Comparison of ENCODE assay signal across 1 cellular context in the genomic region with DNA sequence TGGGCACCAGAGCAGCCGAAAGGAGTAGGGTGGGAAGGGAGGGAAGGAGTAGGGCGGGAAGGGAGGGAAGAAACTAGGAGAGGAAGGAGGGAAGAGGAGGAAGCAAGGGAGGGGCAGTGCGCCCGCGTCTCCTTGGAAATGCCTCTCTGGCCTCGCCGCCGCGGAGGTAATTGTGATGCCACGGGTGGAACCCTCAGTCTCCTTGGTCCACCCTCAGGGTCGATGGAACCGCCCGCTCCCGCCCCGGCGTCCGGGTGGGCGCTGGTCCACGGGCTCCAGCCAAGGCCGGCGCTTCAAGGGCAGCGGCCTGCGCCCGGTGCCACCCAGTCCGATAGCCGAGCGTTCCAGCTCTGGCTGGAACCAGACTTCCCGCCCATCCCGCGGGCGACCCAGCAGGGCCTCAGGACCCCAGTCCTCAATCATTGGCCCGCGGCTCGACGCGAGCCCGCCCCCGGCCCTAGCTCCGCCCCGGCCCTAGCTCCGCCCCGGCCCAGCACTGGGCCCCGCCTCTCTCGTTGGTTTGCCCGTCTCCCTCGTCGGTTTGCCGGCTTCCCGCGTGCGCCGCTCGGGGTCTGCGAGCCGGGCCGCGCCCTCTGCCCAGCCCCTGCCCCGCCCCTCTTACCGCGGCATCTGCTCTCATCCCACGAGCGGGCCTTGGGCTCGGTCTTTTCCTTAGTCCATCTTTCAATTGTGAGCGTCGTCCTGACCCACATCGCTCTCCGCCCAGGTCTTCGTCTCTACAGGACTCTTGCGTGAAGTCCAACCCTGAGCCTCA.
TF ChIP-seq lines count a peak whose summit lies in the region.

No MANE protein-coding gene starts in this region.

TF ChIP-seq in HepG2, 621 proteins besides CTCF, POLR2A, EP300 and RAD21 (continued from another document and continues in another):
- TF ChIP-seq, protein P1, sequence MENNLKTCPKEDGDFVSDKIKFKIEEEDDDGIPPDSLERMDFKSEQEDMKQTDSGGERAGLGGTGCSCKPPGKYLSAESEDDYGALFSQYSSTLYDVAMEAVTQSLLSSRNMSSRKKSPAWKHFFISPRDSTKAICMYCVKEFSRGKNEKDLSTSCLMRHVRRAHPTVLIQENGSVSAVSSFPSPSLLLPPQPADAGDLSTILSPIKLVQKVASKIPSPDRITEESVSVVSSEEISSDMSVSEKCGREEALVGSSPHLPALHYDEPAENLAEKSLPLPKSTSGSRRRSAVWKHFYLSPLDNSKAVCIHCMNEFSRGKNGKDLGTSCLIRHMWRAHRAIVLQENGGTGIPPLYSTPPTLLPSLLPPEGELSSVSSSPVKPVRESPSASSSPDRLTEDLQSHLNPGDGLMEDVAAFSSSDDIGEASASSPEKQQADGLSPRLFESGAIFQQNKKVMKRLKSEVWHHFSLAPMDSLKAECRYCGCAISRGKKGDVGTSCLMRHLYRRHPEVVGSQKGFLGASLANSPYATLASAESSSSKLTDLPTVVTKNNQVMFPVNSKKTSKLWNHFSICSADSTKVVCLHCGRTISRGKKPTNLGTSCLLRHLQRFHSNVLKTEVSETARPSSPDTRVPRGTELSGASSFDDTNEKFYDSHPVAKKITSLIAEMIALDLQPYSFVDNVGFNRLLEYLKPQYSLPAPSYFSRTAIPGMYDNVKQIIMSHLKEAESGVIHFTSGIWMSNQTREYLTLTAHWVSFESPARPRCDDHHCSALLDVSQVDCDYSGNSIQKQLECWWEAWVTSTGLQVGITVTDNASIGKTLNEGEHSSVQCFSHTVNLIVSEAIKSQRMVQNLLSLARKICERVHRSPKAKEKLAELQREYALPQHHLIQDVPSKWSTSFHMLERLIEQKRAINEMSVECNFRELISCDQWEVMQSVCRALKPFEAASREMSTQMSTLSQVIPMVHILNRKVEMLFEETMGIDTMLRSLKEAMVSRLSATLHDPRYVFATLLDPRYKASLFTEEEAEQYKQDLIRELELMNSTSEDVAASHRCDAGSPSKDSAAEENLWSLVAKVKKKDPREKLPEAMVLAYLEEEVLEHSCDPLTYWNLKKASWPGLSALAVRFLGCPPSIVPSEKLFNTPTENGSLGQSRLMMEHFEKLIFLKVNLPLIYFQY (CRISPR knock-in tag; IDR thresholded peaks at IDR 0.05; ENCODE audit: borderline replicate concordance), result peak; percentile 34; the same call in 1 of the 2 replicates
- TF ChIP-seq ZNF563 (CRISPR knock-in tag; IDR thresholded peaks at IDR 0.05) (peak; percentile 85; the same call in 1 of the 2 replicates), KMT2A (CRISPR knock-in tag; IDR thresholded peaks at IDR 0.05) (no peak; the same call in 1 of the 2 replicates), SIN3B (IDR thresholded peaks at IDR 0.05; ENCODE audit: low read length) (0 out of 2 replicates have a peak, but pooled peaks have one; percentile 36), ZNF260 (CRISPR knock-in tag; IDR thresholded peaks at IDR 0.05; ENCODE audit: borderline replicate concordance, low read depth) (no peak), ZNF713 (CRISPR knock-in tag; IDR thresholded peaks at IDR 0.05) (peak; percentile 56; the same call in 1 of the 2 replicates), HDAC1 (CRISPR knock-in tag; IDR thresholded peaks at IDR 0.05) (peak; percentile 27; the same call in 1 of the 2 replicates), PHF8 (CRISPR knock-in tag; IDR thresholded peaks at IDR 0.05) (peak; percentile 75), CBFB (CRISPR knock-in tag; IDR thresholded peaks at IDR 0.05) (peak; percentile 23; the same call in 1 of the 2 replicates), NFYC (CRISPR knock-in tag; IDR thresholded peaks at IDR 0.05) (peak; percentile 77), ATF7-NPFF (CRISPR knock-in tag; IDR thresholded peaks at IDR 0.05; ENCODE audit: low read depth) (peak; percentile 14; the same call in 1 of the 2 replicates), PAWR (CRISPR knock-in tag; IDR thresholded peaks at IDR 0.05; ENCODE audit: borderline replicate concordance) (no peak), XRCC5 (optimal IDR thresholded peaks at IDR 0.05; ENCODE audit: low read length) (peak; percentile 37), ZNF749 (CRISPR knock-in tag; IDR thresholded peaks at IDR 0.05; ENCODE audit: borderline replicate concordance) (0 out of 2 replicates have a peak, but pooled peaks have one; percentile 41), HNRNPLL (IDR thresholded peaks at IDR 0.05; ENCODE audit: low read depth, low read length, poor library complexity, severe bottlenecking) (peak; percentile 55), MIER2 (CRISPR knock-in tag; IDR thresholded peaks at IDR 0.05) (no peak), HOXA5 (CRISPR knock-in tag; IDR thresholded peaks at IDR 0.05) (peak; percentile 25; the same call in 1 of the 2 replicates), ZNF788 (CRISPR knock-in tag; IDR thresholded peaks at IDR 0.05; ENCODE audit: borderline replicate concordance) (peak; percentile 52; the same call in 1 of the 2 replicates), ZNF615 (CRISPR knock-in tag; IDR thresholded peaks at IDR 0.05; ENCODE audit: borderline replicate concordance) (no peak), TAF15 (IDR thresholded peaks at IDR 0.05; ENCODE audit: low read depth, low read length, poor library complexity, severe bottlenecking) (peak; percentile 79), ZNF792 (CRISPR knock-in tag; IDR thresholded peaks at IDR 0.05) (peak; percentile 82), ZNF430 (CRISPR knock-in tag; IDR thresholded peaks at IDR 0.05) (peak; percentile 30; the same call in 1 of the 2 replicates), ZNF629 (CRISPR knock-in tag; conservative IDR thresholded peaks at IDR 0.05) (0 out of 2 replicates have a peak, but pooled peaks have one; percentile 11), ZNF12 (CRISPR knock-in tag; IDR thresholded peaks at IDR 0.05) (0 out of 2 replicates have a peak, but pooled peaks have one; percentile 28), ZNF556 (CRISPR knock-in tag; IDR thresholded peaks at IDR 0.05; ENCODE audit: borderline replicate concordance) (no peak), NFYB (CRISPR knock-in tag; IDR thresholded peaks at IDR 0.05) (peak; percentile 86)
- TF ChIP-seq, protein P2, sequence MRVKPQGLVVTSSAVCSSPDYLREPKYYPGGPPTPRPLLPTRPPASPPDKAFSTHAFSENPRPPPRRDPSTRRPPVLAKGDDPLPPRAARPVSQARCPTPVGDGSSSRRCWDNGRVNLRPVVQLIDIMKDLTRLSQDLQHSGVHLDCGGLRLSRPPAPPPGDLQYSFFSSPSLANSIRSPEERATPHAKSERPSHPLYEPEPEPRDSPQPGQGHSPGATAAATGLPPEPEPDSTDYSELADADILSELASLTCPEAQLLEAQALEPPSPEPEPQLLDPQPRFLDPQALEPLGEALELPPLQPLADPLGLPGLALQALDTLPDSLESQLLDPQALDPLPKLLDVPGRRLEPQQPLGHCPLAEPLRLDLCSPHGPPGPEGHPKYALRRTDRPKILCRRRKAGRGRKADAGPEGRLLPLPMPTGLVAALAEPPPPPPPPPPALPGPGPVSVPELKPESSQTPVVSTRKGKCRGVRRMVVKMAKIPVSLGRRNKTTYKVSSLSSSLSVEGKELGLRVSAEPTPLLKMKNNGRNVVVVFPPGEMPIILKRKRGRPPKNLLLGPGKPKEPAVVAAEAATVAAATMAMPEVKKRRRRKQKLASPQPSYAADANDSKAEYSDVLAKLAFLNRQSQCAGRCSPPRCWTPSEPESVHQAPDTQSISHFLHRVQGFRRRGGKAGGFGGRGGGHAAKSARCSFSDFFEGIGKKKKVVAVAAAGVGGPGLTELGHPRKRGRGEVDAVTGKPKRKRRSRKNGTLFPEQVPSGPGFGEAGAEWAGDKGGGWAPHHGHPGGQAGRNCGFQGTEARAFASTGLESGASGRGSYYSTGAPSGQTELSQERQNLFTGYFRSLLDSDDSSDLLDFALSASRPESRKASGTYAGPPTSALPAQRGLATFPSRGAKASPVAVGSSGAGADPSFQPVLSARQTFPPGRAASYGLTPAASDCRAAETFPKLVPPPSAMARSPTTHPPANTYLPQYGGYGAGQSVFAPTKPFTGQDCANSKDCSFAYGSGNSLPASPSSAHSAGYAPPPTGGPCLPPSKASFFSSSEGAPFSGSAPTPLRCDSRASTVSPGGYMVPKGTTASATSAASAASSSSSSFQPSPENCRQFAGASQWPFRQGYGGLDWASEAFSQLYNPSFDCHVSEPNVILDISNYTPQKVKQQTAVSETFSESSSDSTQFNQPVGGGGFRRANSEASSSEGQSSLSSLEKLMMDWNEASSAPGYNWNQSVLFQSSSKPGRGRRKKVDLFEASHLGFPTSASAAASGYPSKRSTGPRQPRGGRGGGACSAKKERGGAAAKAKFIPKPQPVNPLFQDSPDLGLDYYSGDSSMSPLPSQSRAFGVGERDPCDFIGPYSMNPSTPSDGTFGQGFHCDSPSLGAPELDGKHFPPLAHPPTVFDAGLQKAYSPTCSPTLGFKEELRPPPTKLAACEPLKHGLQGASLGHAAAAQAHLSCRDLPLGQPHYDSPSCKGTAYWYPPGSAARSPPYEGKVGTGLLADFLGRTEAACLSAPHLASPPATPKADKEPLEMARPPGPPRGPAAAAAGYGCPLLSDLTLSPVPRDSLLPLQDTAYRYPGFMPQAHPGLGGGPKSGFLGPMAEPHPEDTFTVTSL (CRISPR knock-in tag; IDR thresholded peaks at IDR 0.05; ENCODE audit: borderline replicate concordance), result no peak
- TF ChIP-seq, protein P3, sequence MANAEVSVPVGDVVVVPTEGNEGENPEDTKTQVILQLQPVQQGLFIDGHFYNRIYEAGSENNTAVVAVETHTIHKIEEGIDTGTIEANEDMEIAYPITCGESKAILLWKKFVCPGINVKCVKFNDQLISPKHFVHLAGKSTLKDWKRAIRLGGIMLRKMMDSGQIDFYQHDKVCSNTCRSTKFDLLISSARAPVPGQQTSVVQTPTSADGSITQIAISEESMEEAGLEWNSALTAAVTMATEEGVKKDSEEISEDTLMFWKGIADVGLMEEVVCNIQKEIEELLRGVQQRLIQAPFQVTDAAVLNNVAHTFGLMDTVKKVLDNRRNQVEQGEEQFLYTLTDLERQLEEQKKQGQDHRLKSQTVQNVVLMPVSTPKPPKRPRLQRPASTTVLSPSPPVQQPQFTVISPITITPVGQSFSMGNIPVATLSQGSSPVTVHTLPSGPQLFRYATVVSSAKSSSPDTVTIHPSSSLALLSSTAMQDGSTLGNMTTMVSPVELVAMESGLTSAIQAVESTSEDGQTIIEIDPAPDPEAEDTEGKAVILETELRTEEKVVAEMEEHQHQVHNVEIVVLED (CRISPR knock-in tag; IDR thresholded peaks at IDR 0.05; ENCODE audit: borderline replicate concordance), result peak; percentile 33; the same call in 1 of the 2 replicates
- TF ChIP-seq, protein P4, sequence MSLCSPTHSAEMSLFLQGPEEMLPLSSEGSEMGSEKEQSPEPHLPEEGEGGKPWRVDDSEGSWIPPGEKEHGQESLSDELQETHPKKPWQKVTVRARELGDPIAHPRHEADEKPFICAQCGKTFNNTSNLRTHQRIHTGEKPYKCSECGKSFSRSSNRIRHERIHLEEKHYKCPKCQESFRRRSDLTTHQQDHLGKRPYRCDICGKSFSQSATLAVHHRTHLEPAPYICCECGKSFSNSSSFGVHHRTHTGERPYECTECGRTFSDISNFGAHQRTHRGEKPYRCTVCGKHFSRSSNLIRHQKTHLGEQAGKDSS (CRISPR knock-in tag; IDR thresholded peaks at IDR 0.05; ENCODE audit: borderline replicate concordance, low read depth), result no peak; the same call in 1 of the 2 replicates
- TF ChIP-seq, protein P5, sequence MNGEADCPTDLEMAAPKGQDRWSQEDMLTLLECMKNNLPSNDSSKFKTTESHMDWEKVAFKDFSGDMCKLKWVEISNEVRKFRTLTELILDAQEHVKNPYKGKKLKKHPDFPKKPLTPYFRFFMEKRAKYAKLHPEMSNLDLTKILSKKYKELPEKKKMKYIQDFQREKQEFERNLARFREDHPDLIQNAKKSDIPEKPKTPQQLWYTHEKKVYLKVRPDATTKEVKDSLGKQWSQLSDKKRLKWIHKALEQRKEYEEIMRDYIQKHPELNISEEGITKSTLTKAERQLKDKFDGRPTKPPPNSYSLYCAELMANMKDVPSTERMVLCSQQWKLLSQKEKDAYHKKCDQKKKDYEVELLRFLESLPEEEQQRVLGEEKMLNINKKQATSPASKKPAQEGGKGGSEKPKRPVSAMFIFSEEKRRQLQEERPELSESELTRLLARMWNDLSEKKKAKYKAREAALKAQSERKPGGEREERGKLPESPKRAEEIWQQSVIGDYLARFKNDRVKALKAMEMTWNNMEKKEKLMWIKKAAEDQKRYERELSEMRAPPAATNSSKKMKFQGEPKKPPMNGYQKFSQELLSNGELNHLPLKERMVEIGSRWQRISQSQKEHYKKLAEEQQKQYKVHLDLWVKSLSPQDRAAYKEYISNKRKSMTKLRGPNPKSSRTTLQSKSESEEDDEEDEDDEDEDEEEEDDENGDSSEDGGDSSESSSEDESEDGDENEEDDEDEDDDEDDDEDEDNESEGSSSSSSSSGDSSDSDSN (CRISPR knock-in tag; IDR thresholded peaks at IDR 0.05), result peak; percentile 87
- TF ChIP-seq, protein P6, sequence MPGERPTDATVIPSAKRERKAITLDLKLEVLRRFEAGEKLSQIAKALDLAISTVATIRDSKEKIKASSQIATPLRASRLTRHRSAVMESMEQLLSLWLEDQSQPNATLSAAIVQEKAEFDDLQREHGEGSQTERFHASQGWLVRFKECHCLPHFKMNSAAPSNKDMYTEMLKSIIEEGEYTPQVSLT (CRISPR knock-in tag; IDR thresholded peaks at IDR 0.05; ENCODE audit: borderline replicate concordance, low read depth), result no peak; the same call in 1 of the 2 replicates
- TF ChIP-seq, protein P7, sequence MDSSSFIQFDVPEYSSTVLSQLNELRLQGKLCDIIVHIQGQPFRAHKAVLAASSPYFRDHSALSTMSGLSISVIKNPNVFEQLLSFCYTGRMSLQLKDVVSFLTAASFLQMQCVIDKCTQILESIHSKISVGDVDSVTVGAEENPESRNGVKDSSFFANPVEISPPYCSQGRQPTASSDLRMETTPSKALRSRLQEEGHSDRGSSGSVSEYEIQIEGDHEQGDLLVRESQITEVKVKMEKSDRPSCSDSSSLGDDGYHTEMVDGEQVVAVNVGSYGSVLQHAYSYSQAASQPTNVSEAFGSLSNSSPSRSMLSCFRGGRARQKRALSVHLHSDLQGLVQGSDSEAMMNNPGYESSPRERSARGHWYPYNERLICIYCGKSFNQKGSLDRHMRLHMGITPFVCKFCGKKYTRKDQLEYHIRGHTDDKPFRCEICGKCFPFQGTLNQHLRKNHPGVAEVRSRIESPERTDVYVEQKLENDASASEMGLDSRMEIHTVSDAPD (CRISPR knock-in tag; IDR thresholded peaks at IDR 0.05), result peak; percentile 59; the same call in 1 of the 2 replicates
- TF ChIP-seq, protein P8, sequence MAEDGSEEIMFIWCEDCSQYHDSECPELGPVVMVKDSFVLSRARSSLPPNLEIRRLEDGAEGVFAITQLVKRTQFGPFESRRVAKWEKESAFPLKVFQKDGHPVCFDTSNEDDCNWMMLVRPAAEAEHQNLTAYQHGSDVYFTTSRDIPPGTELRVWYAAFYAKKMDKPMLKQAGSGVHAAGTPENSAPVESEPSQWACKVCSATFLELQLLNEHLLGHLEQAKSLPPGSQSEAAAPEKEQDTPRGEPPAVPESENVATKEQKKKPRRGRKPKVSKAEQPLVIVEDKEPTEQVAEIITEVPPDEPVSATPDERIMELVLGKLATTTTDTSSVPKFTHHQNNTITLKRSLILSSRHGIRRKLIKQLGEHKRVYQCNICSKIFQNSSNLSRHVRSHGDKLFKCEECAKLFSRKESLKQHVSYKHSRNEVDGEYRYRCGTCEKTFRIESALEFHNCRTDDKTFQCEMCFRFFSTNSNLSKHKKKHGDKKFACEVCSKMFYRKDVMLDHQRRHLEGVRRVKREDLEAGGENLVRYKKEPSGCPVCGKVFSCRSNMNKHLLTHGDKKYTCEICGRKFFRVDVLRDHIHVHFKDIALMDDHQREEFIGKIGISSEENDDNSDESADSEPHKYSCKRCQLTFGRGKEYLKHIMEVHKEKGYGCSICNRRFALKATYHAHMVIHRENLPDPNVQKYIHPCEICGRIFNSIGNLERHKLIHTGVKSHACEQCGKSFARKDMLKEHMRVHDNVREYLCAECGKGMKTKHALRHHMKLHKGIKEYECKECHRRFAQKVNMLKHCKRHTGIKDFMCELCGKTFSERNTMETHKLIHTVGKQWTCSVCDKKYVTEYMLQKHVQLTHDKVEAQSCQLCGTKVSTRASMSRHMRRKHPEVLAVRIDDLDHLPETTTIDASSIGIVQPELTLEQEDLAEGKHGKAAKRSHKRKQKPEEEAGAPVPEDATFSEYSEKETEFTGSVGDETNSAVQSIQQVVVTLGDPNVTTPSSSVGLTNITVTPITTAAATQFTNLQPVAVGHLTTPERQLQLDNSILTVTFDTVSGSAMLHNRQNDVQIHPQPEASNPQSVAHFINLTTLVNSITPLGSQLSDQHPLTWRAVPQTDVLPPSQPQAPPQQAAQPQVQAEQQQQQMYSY (CRISPR knock-in tag; IDR thresholded peaks at IDR 0.05), result peak; percentile 94
